In the genomic region with DNA sequence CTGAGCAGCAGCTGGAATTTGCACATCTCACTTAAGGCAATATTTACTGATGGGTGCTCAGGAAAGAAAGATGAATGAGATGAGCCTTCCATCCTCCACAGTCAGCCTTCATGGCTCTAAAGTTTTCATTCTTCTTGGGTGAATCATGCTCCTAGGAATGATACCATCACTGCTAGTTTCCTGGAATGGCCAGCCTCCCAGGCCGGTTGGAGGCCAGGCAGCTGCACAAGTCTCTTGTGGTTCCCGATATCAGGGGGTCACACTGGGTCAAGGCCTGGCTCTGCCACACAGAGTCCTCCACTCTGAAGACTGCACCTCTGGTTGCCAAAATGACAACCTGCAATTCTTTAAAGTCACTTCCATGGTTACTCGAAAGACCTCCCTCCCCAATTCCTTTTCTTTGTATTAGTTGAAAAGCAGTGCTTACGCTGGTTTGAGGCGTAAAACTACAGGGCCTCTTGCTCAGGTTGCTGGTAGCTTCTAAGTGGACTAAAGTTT, we compare ENCODE assay signal across 1 cellular context.
TF ChIP-seq lines count a peak whose summit lies in the region.

No MANE protein-coding gene starts in this region.

TF ChIP-seq in HepG2, 621 proteins besides CTCF, POLR2A, EP300 and RAD21 (continued from another document and continues in another):
- TF ChIP-seq, protein P1, sequence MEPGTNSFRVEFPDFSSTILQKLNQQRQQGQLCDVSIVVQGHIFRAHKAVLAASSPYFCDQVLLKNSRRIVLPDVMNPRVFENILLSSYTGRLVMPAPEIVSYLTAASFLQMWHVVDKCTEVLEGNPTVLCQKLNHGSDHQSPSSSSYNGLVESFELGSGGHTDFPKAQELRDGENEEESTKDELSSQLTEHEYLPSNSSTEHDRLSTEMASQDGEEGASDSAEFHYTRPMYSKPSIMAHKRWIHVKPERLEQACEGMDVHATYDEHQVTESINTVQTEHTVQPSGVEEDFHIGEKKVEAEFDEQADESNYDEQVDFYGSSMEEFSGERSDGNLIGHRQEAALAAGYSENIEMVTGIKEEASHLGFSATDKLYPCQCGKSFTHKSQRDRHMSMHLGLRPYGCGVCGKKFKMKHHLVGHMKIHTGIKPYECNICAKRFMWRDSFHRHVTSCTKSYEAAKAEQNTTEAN (CRISPR knock-in tag; conservative IDR thresholded peaks at IDR 0.05) = no peak
- peak; percentile 95 for TF ChIP-seq RXRA (CRISPR knock-in tag; IDR thresholded peaks at IDR 0.05)
- TF ChIP-seq TEAD3 (CRISPR knock-in tag; optimal IDR thresholded peaks at IDR 0.05; ENCODE audit: borderline replicate concordance) = peak; percentile 90
- TF ChIP-seq FOXA1 (IDR thresholded peaks at IDR 0.05) = no peak
- TF ChIP-seq FOXA1 (CRISPR knock-in tag; IDR thresholded peaks at IDR 0.05) = peak; percentile 79
- peak; percentile 82; the same call in 1 of the 2 replicates for TF ChIP-seq JUNB (CRISPR knock-in tag; IDR thresholded peaks at IDR 0.05; ENCODE audit: borderline replicate concordance)
- TF ChIP-seq, protein P2, sequence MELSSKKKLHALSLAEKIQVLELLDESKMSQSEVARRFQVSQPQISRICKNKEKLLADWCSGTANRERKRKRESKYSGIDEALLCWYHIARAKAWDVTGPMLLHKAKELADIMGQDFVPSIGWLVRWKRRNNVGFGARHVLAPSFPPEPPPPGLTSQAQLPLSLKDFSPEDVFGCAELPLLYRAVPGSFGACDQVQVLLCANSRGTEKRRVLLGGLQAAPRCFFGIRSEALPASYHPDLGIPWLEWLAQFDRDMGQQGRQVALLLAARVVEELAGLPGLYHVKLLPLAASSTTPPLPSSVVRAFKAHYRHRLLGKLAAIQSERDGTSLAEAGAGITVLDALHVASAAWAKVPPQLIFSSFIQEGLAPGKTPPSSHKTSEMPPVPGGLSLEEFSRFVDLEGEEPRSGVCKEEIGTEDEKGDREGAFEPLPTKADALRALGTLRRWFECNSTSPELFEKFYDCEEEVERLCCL (CRISPR knock-in tag; IDR thresholded peaks at IDR 0.05; ENCODE audit: borderline replicate concordance) = no peak
- TF ChIP-seq, protein P3, sequence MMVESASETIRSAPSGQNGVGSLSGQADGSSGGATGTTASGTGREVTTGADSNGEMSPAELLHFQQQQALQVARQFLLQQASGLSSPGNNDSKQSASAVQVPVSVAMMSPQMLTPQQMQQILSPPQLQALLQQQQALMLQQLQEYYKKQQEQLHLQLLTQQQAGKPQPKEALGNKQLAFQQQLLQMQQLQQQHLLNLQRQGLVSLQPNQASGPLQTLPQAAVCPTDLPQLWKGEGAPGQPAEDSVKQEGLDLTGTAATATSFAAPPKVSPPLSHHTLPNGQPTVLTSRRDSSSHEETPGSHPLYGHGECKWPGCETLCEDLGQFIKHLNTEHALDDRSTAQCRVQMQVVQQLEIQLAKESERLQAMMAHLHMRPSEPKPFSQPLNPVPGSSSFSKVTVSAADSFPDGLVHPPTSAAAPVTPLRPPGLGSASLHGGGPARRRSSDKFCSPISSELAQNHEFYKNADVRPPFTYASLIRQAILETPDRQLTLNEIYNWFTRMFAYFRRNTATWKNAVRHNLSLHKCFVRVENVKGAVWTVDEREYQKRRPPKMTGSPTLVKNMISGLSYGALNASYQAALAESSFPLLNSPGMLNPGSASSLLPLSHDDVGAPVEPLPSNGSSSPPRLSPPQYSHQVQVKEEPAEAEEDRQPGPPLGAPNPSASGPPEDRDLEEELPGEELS (CRISPR knock-in tag; IDR thresholded peaks at IDR 0.05) = peak; percentile 51; the same call in 1 of the 2 replicates
- TF ChIP-seq ZNF577 (CRISPR knock-in tag; IDR thresholded peaks at IDR 0.05; ENCODE audit: borderline replicate concordance, low read depth) = no peak
- 0 out of 2 replicates have a peak, but pooled peaks have one; percentile 16 for TF ChIP-seq SOX13 (IDR thresholded peaks at IDR 0.05)
- peak in 1 of 2 experiments; percentile 64; a peak in 1 of 4 replicates for TF ChIP-seq SOX13 (CRISPR knock-in tag; conservative IDR thresholded peaks at IDR 0.05 in 1 of 2, IDR thresholded peaks at IDR 0.05 in 1 of 2)
- TF ChIP-seq ZNF644 (CRISPR knock-in tag; IDR thresholded peaks at IDR 0.05; ENCODE audit: low read depth) = 0 out of 2 replicates have a peak, but pooled peaks have one; percentile 44
- TF ChIP-seq ZMYM4 (CRISPR knock-in tag; IDR thresholded peaks at IDR 0.05) = peak; percentile 33; the same call in 1 of the 2 replicates
- TF ChIP-seq NCOA2 (CRISPR knock-in tag; IDR thresholded peaks at IDR 0.05) = peak; percentile 91
- peak; percentile 23 to 64; a peak in 3 of 4 replicates for TF ChIP-seq NR2F1 (CRISPR knock-in tag; IDR thresholded peaks at IDR 0.05)
- TF ChIP-seq ZNF205 (CRISPR knock-in tag; IDR thresholded peaks at IDR 0.05) = no peak
- TF ChIP-seq ZNF343 (CRISPR knock-in tag; IDR thresholded peaks at IDR 0.05) = no peak
- TF ChIP-seq, protein P4, sequence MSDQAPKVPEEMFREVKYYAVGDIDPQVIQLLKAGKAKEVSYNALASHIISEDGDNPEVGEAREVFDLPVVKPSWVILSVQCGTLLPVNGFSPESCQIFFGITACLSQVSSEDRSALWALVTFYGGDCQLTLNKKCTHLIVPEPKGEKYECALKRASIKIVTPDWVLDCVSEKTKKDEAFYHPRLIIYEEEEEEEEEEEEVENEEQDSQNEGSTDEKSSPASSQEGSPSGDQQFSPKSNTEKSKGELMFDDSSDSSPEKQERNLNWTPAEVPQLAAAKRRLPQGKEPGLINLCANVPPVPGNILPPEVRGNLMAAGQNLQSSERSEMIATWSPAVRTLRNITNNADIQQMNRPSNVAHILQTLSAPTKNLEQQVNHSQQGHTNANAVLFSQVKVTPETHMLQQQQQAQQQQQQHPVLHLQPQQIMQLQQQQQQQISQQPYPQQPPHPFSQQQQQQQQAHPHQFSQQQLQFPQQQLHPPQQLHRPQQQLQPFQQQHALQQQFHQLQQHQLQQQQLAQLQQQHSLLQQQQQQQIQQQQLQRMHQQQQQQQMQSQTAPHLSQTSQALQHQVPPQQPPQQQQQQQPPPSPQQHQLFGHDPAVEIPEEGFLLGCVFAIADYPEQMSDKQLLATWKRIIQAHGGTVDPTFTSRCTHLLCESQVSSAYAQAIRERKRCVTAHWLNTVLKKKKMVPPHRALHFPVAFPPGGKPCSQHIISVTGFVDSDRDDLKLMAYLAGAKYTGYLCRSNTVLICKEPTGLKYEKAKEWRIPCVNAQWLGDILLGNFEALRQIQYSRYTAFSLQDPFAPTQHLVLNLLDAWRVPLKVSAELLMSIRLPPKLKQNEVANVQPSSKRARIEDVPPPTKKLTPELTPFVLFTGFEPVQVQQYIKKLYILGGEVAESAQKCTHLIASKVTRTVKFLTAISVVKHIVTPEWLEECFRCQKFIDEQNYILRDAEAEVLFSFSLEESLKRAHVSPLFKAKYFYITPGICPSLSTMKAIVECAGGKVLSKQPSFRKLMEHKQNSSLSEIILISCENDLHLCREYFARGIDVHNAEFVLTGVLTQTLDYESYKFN (CRISPR knock-in tag; conservative IDR thresholded peaks at IDR 0.05) = 0 out of 2 replicates have a peak, but pooled peaks have one; percentile 11
- peak; percentile 31; the same call in 1 of the 2 replicates for TF ChIP-seq ZNF263 (CRISPR knock-in tag; IDR thresholded peaks at IDR 0.05)
- no peak for TF ChIP-seq JARID2 (CRISPR knock-in tag; IDR thresholded peaks at IDR 0.05; ENCODE audit: insufficient replicate concordance)
- TF ChIP-seq HNF4A (CRISPR knock-in tag; IDR thresholded peaks at IDR 0.05) = 0 out of 2 replicates have a peak, but pooled peaks have one; percentile 27
- TF ChIP-seq JUND (CRISPR knock-in tag; IDR thresholded peaks at IDR 0.05) = peak; percentile 78
- no peak for TF ChIP-seq POLR2AphosphoS5 (IDR thresholded peaks at IDR 0.05; ENCODE audit: low read depth, low read length)
- TF ChIP-seq FOSL1 (CRISPR knock-in tag; IDR thresholded peaks at IDR 0.05; ENCODE audit: borderline replicate concordance) = peak; percentile 88
- TF ChIP-seq, protein P5, sequence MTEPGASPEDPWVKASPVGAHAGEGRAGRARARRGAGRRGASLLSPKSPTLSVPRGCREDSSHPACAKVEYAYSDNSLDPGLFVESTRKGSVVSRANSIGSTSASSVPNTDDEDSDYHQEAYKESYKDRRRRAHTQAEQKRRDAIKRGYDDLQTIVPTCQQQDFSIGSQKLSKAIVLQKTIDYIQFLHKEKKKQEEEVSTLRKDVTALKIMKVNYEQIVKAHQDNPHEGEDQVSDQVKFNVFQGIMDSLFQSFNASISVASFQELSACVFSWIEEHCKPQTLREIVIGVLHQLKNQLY (CRISPR knock-in tag; IDR thresholded peaks at IDR 0.05) = peak; percentile 30; the same call in 1 of the 2 replicates
- TF ChIP-seq THAP11 (CRISPR knock-in tag; IDR thresholded peaks at IDR 0.05) = no peak
- no peak for TF ChIP-seq ATRX (CRISPR knock-in tag; IDR thresholded peaks at IDR 0.05; ENCODE audit: borderline replicate concordance)
- TF ChIP-seq SALL1 (CRISPR knock-in tag; IDR thresholded peaks at IDR 0.05) = peak; percentile 29; the same call in 1 of the 2 replicates
- TF ChIP-seq MAFF (IDR thresholded peaks at IDR 0.05; ENCODE audit: low read depth, low read length) = no peak
- TF ChIP-seq, protein P6, sequence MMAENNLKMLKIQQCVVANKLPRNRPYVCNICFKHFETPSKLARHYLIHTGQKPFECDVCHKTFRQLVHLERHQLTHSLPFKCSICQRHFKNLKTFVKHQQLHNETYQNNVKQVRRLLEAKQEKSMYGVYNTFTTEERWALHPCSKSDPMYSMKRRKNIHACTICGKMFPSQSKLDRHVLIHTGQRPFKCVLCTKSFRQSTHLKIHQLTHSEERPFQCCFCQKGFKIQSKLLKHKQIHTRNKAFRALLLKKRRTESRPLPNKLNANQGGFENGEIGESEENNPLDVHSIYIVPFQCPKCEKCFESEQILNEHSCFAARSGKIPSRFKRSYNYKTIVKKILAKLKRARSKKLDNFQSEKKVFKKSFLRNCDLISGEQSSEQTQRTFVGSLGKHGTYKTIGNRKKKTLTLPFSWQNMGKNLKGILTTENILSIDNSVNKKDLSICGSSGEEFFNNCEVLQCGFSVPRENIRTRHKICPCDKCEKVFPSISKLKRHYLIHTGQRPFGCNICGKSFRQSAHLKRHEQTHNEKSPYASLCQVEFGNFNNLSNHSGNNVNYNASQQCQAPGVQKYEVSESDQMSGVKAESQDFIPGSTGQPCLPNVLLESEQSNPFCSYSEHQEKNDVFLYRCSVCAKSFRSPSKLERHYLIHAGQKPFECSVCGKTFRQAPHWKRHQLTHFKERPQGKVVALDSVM (CRISPR knock-in tag; IDR thresholded peaks at IDR 0.05) = peak; percentile 88
- peak; percentile 63 for TF ChIP-seq BCL6 (CRISPR knock-in tag; IDR thresholded peaks at IDR 0.05)
- TF ChIP-seq HOXD1 (CRISPR knock-in tag; IDR thresholded peaks at IDR 0.05) = no peak
- TF ChIP-seq RARA (CRISPR knock-in tag; IDR thresholded peaks at IDR 0.05) = peak; percentile 84
- TF ChIP-seq CBFB (CRISPR knock-in tag; IDR thresholded peaks at IDR 0.05) = 0 out of 2 replicates have a peak, but pooled peaks have one; percentile 35
- TF ChIP-seq, protein P7, sequence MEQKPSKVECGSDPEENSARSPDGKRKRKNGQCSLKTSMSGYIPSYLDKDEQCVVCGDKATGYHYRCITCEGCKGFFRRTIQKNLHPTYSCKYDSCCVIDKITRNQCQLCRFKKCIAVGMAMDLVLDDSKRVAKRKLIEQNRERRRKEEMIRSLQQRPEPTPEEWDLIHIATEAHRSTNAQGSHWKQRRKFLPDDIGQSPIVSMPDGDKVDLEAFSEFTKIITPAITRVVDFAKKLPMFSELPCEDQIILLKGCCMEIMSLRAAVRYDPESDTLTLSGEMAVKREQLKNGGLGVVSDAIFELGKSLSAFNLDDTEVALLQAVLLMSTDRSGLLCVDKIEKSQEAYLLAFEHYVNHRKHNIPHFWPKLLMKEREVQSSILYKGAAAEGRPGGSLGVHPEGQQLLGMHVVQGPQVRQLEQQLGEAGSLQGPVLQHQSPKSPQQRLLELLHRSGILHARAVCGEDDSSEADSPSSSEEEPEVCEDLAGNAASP (CRISPR knock-in tag; IDR thresholded peaks at IDR 0.05; ENCODE audit: borderline replicate concordance) = peak; percentile 97
- TF ChIP-seq SMAD1 (CRISPR knock-in tag; IDR thresholded peaks at IDR 0.05; ENCODE audit: borderline replicate concordance, low read depth) = no peak
- peak; percentile 22 for TF ChIP-seq ASH2L (IDR thresholded peaks at IDR 0.05; ENCODE audit: insufficient read length, low read depth, low read length)
- 0 out of 2 replicates have a peak, but pooled peaks have one; percentile 33 for TF ChIP-seq MED13 (CRISPR knock-in tag; IDR thresholded peaks at IDR 0.05)
- peak; percentile 49; the same call in 1 of the 2 replicates for TF ChIP-seq HDAC2 (CRISPR knock-in tag; IDR thresholded peaks at IDR 0.05)
- TF ChIP-seq, protein P8, sequence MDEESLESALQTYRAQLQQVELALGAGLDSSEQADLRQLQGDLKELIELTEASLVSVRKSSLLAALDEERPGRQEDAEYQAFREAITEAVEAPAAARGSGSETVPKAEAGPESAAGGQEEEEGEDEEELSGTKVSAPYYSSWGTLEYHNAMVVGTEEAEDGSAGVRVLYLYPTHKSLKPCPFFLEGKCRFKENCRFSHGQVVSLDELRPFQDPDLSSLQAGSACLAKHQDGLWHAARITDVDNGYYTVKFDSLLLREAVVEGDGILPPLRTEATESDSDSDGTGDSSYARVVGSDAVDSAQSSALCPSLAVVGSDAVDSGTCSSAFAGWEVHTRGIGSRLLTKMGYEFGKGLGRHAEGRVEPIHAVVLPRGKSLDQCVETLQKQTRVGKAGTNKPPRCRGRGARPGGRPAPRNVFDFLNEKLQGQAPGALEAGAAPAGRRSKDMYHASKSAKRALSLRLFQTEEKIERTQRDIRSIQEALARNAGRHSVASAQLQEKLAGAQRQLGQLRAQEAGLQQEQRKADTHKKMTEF (CRISPR knock-in tag; IDR thresholded peaks at IDR 0.05) = peak; percentile 41; the same call in 1 of the 2 replicates
- TF ChIP-seq NR2F6 (IDR thresholded peaks at IDR 0.05) = peak; percentile 75
- peak; percentile 83 for TF ChIP-seq NR2F6 (CRISPR knock-in tag; IDR thresholded peaks at IDR 0.05)
- TF ChIP-seq ETV5 (CRISPR knock-in tag; IDR thresholded peaks at IDR 0.05; ENCODE audit: borderline replicate concordance) = peak; percentile 46; the same call in 1 of the 2 replicates
- TF ChIP-seq SATB2 (CRISPR knock-in tag; IDR thresholded peaks at IDR 0.05) = no peak
- TF ChIP-seq ZNF331 (CRISPR knock-in tag; IDR thresholded peaks at IDR 0.05) = peak; percentile 40; the same call in 1 of the 2 replicates
- peak; percentile 46; the same call in 1 of the 2 replicates for TF ChIP-seq TCF7 (IDR thresholded peaks at IDR 0.05; ENCODE audit: low read depth)
- TF ChIP-seq ZNF572 (CRISPR knock-in tag; IDR thresholded peaks at IDR 0.05) = no peak
- TF ChIP-seq ZNF382 (CRISPR knock-in tag; IDR thresholded peaks at IDR 0.05; ENCODE audit: borderline replicate concordance) = no peak
- TF ChIP-seq FOXA3 (CRISPR knock-in tag; IDR thresholded peaks at IDR 0.05) = peak; percentile 58; the same call in 1 of the 2 replicates
- no peak for TF ChIP-seq NPAS2 (CRISPR knock-in tag; IDR thresholded peaks at IDR 0.05; ENCODE audit: borderline replicate concordance)
- TF ChIP-seq, protein P9, sequence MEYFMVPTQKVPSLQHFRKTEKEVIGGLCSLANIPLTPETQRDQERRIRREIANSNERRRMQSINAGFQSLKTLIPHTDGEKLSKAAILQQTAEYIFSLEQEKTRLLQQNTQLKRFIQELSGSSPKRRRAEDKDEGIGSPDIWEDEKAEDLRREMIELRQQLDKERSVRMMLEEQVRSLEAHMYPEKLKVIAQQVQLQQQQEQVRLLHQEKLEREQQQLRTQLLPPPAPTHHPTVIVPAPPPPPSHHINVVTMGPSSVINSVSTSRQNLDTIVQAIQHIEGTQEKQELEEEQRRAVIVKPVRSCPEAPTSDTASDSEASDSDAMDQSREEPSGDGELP (IDR thresholded peaks at IDR 0.05; ENCODE audit: borderline replicate concordance, low read depth) = 0 out of 2 replicates have a peak, but pooled peaks have one; percentile 14
- no peak for TF ChIP-seq ZNF589 (CRISPR knock-in tag; conservative IDR thresholded peaks at IDR 0.05)
- no peak for TF ChIP-seq ZNF564 (CRISPR knock-in tag; IDR thresholded peaks at IDR 0.05)
